Comparison of ENCODE assay signal across 14 cellular contexts in the genomic region with DNA sequence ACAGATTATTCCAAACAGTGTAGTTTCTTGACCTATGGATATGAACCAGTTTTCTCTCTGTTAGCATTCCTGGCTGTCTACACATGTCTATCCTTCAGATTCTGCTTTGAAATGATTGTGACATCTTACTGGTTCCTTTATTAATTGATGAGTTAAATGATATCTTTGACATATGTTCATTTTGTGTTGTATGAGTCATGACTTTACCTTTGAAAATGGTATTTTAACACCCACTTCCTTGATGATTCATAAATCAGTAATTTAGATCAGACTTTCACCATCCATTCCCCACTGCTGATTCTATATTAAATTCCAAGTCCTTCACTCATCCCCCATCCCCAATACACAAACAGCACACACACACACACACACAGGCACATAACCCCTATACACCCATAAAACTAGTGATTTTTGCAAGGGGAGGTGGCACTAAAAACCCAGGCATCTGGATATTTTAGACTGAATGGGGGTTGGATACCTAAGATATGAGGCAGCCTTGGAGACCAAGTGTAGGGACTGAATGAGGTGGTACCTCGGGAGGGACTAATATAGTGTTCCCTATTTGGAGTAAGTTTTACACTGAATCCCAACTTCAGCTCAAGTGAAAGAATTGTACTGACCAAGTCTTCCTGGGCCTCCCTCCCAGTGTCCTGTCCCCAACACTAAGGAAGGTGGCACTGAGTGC. TPM values are rescaled to one million over a fixed set of nuclear protein-coding genes. Genes with fewer than 3 reads are reported as not detected.
A peak's percentile ranks its signal among the peaks of the same experiment; 100 is the strongest.
DNase-seq lines count a peak whose midpoint lies in the region; ATAC-seq and TF ChIP-seq lines count a peak whose summit lies in the region.
"Had no signal": no experiment of that assay in that cellular context is flagged by ENCODE, and none has a peak within 500 bp of the region (broad histone marks: within the 10 kb centered on the region; RNA-seq: fewer than 3 reads in every experiment).

No MANE protein-coding gene starts in this region.

- no peak overlapping the region for H3K4me3 Mint-ChIP-seq in activated CD8-positive, alpha-beta T cell treated with anti-CD3 and anti-CD28 coated beads for 36 hours
- no peak overlapping the region for H3K4me3 Mint-ChIP-seq in activated CD8-positive, alpha-beta T cell treated with anti-CD3 and anti-CD28 coated beads, Interleukin-2, amount 10 ng/mL, durations not matched to agents 7 days and 5 days
- H3K4me3 Mint-ChIP-seq in stimulated activated effector memory CD8-positive, alpha-beta T cell treated with anti-CD3 and anti-CD28 coated beads, Interleukin-12 subunit alpha, Interleukin-12 subunit beta, amount 100 ng/mL, for 72 hours: no peak overlapping the region
- no peak overlapping the region for H3K4me3 Mint-ChIP-seq in Caco-2 (ENCODE audit: unreplicated experiment)

- intact Hi-C loops in activated CD8-positive, alpha-beta T cell treated with anti-CD3 and anti-CD28 coated beads for 36 hours (cut with micrococcal nuclease): no loop called here
- intact Hi-C loops in Caco-2 (cut with micrococcal nuclease; ENCODE audit: unreplicated experiment): no loop called here

- WGBS in upper lobe of left lung, 2 donors: 88 to 91% methylated on average over 1 of the region's 1 CpG

- no peak overlapping the region for H3K27ac Mint-ChIP-seq in activated CD8-positive, alpha-beta T cell treated with anti-CD3 and anti-CD28 coated beads for 36 hours
- no peak overlapping the region for H3K27ac Mint-ChIP-seq in activated CD8-positive, alpha-beta T cell treated with anti-CD3 and anti-CD28 coated beads, Interleukin-2, amount 10 ng/mL, durations not matched to agents 7 days and 5 days
- H3K27ac Mint-ChIP-seq in stimulated activated effector memory CD8-positive, alpha-beta T cell treated with anti-CD3 and anti-CD28 coated beads, Interleukin-12 subunit alpha, Interleukin-12 subunit beta, amount 100 ng/mL, for 72 hours: no peak overlapping the region
- H3K27ac Mint-ChIP-seq in Caco-2 (ENCODE audit: unreplicated experiment): no peak overlapping the region

- no peak for TF ChIP-seq POLR2A in upper lobe of left lung (IDR thresholded peaks at IDR 0.05)

- no peak for TF ChIP-seq EP300 in upper lobe of left lung (IDR thresholded peaks at IDR 0.05)

- peak; percentile 86 for ATAC-seq in activated CD8-positive, alpha-beta T cell treated with anti-CD3 and anti-CD28 coated beads for 36 hours
- no peak for ATAC-seq in activated CD8-positive, alpha-beta T cell treated with anti-CD3 and anti-CD28 coated beads, Interleukin-2, amount 10 ng/mL, durations not matched to agents 7 days and 5 days
- peak; percentile 28 for ATAC-seq in stimulated activated effector memory CD8-positive, alpha-beta T cell treated with anti-CD3 and anti-CD28 coated beads, Interleukin-12 subunit alpha, Interleukin-12 subunit beta, amount 100 ng/mL, for 72 hours
- ATAC-seq in upper lobe of left lung (ENCODE audit: low FRiP score in 2 of 2): no peak

- POLR2A ChIA-PET in activated CD8-positive, alpha-beta T cell treated with anti-CD3 and anti-CD28 coated beads for 36 hours (lab: Charles Lee): no interaction called here
- POLR2A ChIA-PET in activated CD8-positive, alpha-beta T cell treated with anti-CD3 and anti-CD28 coated beads, Interleukin-2, amount 10 ng/mL, durations not matched to agents 7 days and 5 days (lab: Charles Lee): no interaction called here
- POLR2A ChIA-PET in Caco-2 (lab: Charles Lee): no interaction called here

- H3K27me3 Mint-ChIP-seq in activated CD8-positive, alpha-beta T cell treated with anti-CD3 and anti-CD28 coated beads for 36 hours: peaks cover 36% of the 10 kb centered on the region
- H3K27me3 Mint-ChIP-seq in activated CD8-positive, alpha-beta T cell treated with anti-CD3 and anti-CD28 coated beads, Interleukin-2, amount 10 ng/mL, durations not matched to agents 7 days and 5 days (ENCODE audit: low read depth): peaks cover 33% of the 10 kb centered on the region
- H3K27me3 Mint-ChIP-seq in Caco-2 (ENCODE audit: insufficient read depth, unreplicated experiment): peaks cover 7% of the 10 kb centered on the region

- no peaks in the 10 kb centered on the region for H3K4me1 ChIP-seq in upper lobe of left lung
- no peaks in the 10 kb centered on the region for H3K4me1 ChIP-seq in Caco-2
- H3K4me1 ChIP-seq: uterus had no signal

- H3K27ac ChIP-seq in epithelial cell of prostate (peak overlapping the region; percentile 54), upper lobe of left lung (no peak overlapping the region)
- H3K27ac ChIP-seq: ovary, uterus had no signal

- CTCF ChIA-PET in activated CD8-positive, alpha-beta T cell treated with anti-CD3 and anti-CD28 coated beads for 36 hours (lab: Charles Lee): interaction anchor here (2.0 to 2.6 kb wide), 2 partner anchors 187 kb away, joined by 7 to 10 read pairs; no protein-coding TSS in a partner anchor
- CTCF ChIA-PET in activated CD8-positive, alpha-beta T cell treated with anti-CD3 and anti-CD28 coated beads, Interleukin-2, amount 10 ng/mL, durations not matched to agents 7 days and 5 days (lab: Charles Lee): interaction anchor here (1.2 kb wide), 1 partner anchor 64 kb away, joined by 3 read pairs; no protein-coding TSS in a partner anchor
- CTCF ChIA-PET in Caco-2 (lab: Charles Lee): no interaction called here

- no peaks in the 10 kb centered on the region for H3K9me3 ChIP-seq in upper lobe of left lung
- no peaks in the 10 kb centered on the region for H3K9me3 ChIP-seq in Caco-2
- H3K9me3 ChIP-seq: ovary, uterus had no signal

- no peaks in the 10 kb centered on the region for H3K36me3 ChIP-seq in upper lobe of left lung
- H3K36me3 ChIP-seq in Caco-2 (ENCODE audit: control insufficient read depth, insufficient read depth, low read length): no peaks in the 10 kb centered on the region
- H3K36me3 ChIP-seq: ovary, uterus had no signal

- TF ChIP-seq CTCF in activated CD8-positive, alpha-beta T cell treated with anti-CD3 and anti-CD28 coated beads for 36 hours (IDR thresholded peaks at IDR 0.05): no peak
- TF ChIP-seq CTCF in upper lobe of left lung (IDR thresholded peaks at IDR 0.05) (no peak), Caco-2 (IDR thresholded peaks at IDR 0.05; ENCODE audit: insufficient read depth in 1 of 2, low read depth in 1 of 2, low read length in 1 of 2, severe bottlenecking in 1 of 2, unreplicated experiment in 1 of 2) (no peak)

- H3K27me3 ChIP-seq in upper lobe of left lung: no peaks in the 10 kb centered on the region
- no peaks in the 10 kb centered on the region for H3K27me3 ChIP-seq in Caco-2 (replicated peaks; ENCODE audit: control insufficient read depth, insufficient read depth, low read length)
- H3K27me3 ChIP-seq: ovary, uterus had no signal

- no TSS peak for BruUV-seq in Caco-2 (replicated peaks; lab: Mats Ljungman, UMichigan)

- peaks cover 8% of the 10 kb centered on the region for H3K4me1 Mint-ChIP-seq in activated CD8-positive, alpha-beta T cell treated with anti-CD3 and anti-CD28 coated beads for 36 hours (ENCODE audit: low read depth)
- H3K4me1 Mint-ChIP-seq in activated CD8-positive, alpha-beta T cell treated with anti-CD3 and anti-CD28 coated beads, Interleukin-2, amount 10 ng/mL, durations not matched to agents 7 days and 5 days (ENCODE audit: low read depth): peaks cover 4% of the 10 kb centered on the region
- no peaks in the 10 kb centered on the region for H3K4me1 Mint-ChIP-seq in stimulated activated effector memory CD8-positive, alpha-beta T cell treated with anti-CD3 and anti-CD28 coated beads, Interleukin-12 subunit alpha, Interleukin-12 subunit beta, amount 100 ng/mL, for 72 hours
- no peaks in the 10 kb centered on the region for H3K4me1 Mint-ChIP-seq in Caco-2 (ENCODE audit: low read depth, unreplicated experiment)

- H3K9me3 Mint-ChIP-seq in activated CD8-positive, alpha-beta T cell treated with anti-CD3 and anti-CD28 coated beads for 36 hours: no peaks in the 10 kb centered on the region
- H3K9me3 Mint-ChIP-seq in activated CD8-positive, alpha-beta T cell treated with anti-CD3 and anti-CD28 coated beads, Interleukin-2, amount 10 ng/mL, durations not matched to agents 7 days and 5 days (ENCODE audit: insufficient read depth): no peaks in the 10 kb centered on the region
- no peaks in the 10 kb centered on the region for H3K9me3 Mint-ChIP-seq in stimulated activated effector memory CD8-positive, alpha-beta T cell treated with anti-CD3 and anti-CD28 coated beads, Interleukin-12 subunit alpha, Interleukin-12 subunit beta, amount 100 ng/mL, for 72 hours
- no peaks in the 10 kb centered on the region for H3K9me3 Mint-ChIP-seq in Caco-2 (ENCODE audit: unreplicated experiment)

- no peak overlapping the region for H3K4me3 ChIP-seq in upper lobe of left lung
- no peak overlapping the region for H3K4me3 ChIP-seq in Caco-2 (ENCODE audit: low read depth, low read length)
- H3K4me3 ChIP-seq: ovary, uterus had no signal

- H3K36me3 Mint-ChIP-seq in activated CD8-positive, alpha-beta T cell treated with anti-CD3 and anti-CD28 coated beads for 36 hours (ENCODE audit: low read depth): no peaks in the 10 kb centered on the region
- H3K36me3 Mint-ChIP-seq in activated CD8-positive, alpha-beta T cell treated with anti-CD3 and anti-CD28 coated beads, Interleukin-2, amount 10 ng/mL, durations not matched to agents 7 days and 5 days (ENCODE audit: low read depth): no peaks in the 10 kb centered on the region
- no peaks in the 10 kb centered on the region for H3K36me3 Mint-ChIP-seq in stimulated activated effector memory CD8-positive, alpha-beta T cell treated with anti-CD3 and anti-CD28 coated beads, Interleukin-12 subunit alpha, Interleukin-12 subunit beta, amount 100 ng/mL, for 72 hours
- no peaks in the 10 kb centered on the region for H3K36me3 Mint-ChIP-seq in Caco-2 (ENCODE audit: insufficient read depth, unreplicated experiment)

- DNase-seq in activated CD8-positive, alpha-beta T cell treated with anti-CD3 and anti-CD28 coated beads for 36 hours: no peak
- no peak for DNase-seq in activated CD8-positive, alpha-beta T cell treated with anti-CD3 and anti-CD28 coated beads, Interleukin-2, amount 10 ng/mL, durations not matched to agents 7 days and 5 days
- DNase-seq in RKO (ENCODE audit: low spot score) (peak; percentile 22), epithelial cell of prostate (ENCODE audit: low read depth, low spot score) (peak; percentile 56), upper lobe of left lung (no peak), Caco-2 (no peak), NCI-H2171 treated with DMSO at 0.1 percent for 48 hours (lab: John Stamatoyannopoulos, UW) (no peak)
- DNase-seq in stimulated activated effector memory CD8-positive, alpha-beta T cell treated with anti-CD3 and anti-CD28 coated beads, Interleukin-12 subunit alpha, Interleukin-12 subunit beta, amount 100 ng/mL, for 72 hours (ENCODE audit: low spot score in 2 of 2): no peak
- DNase-seq: KBM-7, NCI-H1694, ovary, SIG-M5, uterus had no signal

RNA-seq across cellular contexts. Expression of gene CCK, which starts 9.7 kb away (rescaled TPM):
- total RNA-seq in activated CD8-positive, alpha-beta T cell treated with anti-CD3 and anti-CD28 coated beads for 36 hours: not detected
- not detected for total RNA-seq in activated CD8-positive, alpha-beta T cell treated with anti-CD3 and anti-CD28 coated beads, Interleukin-2, amount 10 ng/mL, durations not matched to agents 7 days and 5 days
- 1 to 10 TPM in 3 of 6 donors, not detected in 3; 2.0 to 7.3 (median 3.3) TPM for total RNA-seq in upper lobe of left lung
- 0.46 TPM in 1 of 2 replicates, not detected in the other for total RNA-seq in Caco-2 (2022)
- total RNA-seq: cardiac septum, ovary, uterus had no signal

Comparison
In these comparisons a context has a peak if more than half of its experiments do, and no peak if none do; other contexts are left out.
1. ATAC-seq: peak in activated CD8-positive, alpha-beta T cell treated with anti-CD3 and anti-CD28 coated beads for 36 hours (single experiment) and stimulated activated effector memory CD8-positive, alpha-beta T cell treated with anti-CD3 and anti-CD28 coated beads, Interleukin-12 subunit alpha, Interleukin-12 subunit beta, amount 100 ng/mL, for 72 hours (single experiment); none in activated CD8-positive, alpha-beta T cell treated with anti-CD3 and anti-CD28 coated beads, Interleukin-2, amount 10 ng/mL, durations not matched to agents 7 days and 5 days (single experiment) and upper lobe of left lung (0 of 2).
2. DNase-seq: peak in RKO (single experiment) and epithelial cell of prostate (single experiment); none in activated CD8-positive, alpha-beta T cell treated with anti-CD3 and anti-CD28 coated beads for 36 hours (single experiment), activated CD8-positive, alpha-beta T cell treated with anti-CD3 and anti-CD28 coated beads, Interleukin-2, amount 10 ng/mL, durations not matched to agents 7 days and 5 days (single experiment), stimulated activated effector memory CD8-positive, alpha-beta T cell treated with anti-CD3 and anti-CD28 coated beads, Interleukin-12 subunit alpha, Interleukin-12 subunit beta, amount 100 ng/mL, for 72 hours (0 of 2), upper lobe of left lung (0 of 2), Caco-2 (0 of 2) and NCI-H2171 treated with DMSO at 0.1 percent for 48 hours (single experiment).